In the genomic region with DNA sequence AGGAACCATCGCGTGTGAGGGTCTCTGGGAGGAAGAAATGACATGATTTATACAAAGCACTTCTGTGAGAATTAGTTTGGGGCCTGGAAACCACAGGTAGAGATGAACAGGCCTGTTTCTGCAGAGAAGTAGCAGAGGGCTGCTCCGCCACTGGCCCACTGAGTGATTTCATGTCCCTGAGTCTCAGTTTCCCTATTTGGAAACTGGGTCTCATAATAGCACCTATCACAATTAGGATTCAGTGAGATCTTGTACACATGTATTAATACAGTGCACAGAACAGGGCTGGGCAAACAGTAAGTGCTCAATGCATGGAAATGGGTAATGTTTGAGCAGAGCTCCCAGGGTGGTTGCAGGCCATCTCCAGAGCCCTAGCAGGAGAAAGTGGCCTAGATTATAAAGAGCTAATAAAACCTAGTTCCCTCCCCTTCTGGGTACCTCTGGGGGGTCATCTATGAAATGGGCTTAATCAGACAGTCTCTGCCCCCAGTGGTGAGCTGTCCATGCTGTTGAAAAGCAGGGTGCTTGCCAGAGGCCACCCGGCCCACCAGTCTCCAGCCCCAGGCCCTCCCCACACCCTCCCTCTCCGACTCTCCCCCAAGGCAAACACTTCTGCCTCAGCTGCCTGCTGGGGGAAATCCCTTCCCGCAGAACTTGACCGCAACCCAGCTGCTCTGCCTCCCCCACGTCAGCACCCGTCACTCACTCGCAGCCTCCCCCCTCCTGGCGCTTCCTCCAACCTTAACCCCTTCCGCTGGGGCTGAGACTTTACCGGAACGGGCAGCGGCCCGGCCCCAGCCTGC, we compare ENCODE assay signal across 8 cellular contexts. TPM values are rescaled to one million over a fixed set of nuclear protein-coding genes. Genes with fewer than 3 reads are reported as not detected.
DNase-seq lines count a peak whose midpoint lies in the region; ATAC-seq and TF ChIP-seq lines count a peak whose summit lies in the region.

No MANE protein-coding gene starts in this region.

- H3K27ac Mint-ChIP-seq in activated T-helper 1 cell treated with anti-CD3 and anti-CD28 coated beads, Interleukin-12 subunit alpha, Interleukin-12 subunit beta, Interleukin-2, Interleukin-4 antibody, amounts not matched to agents 30 ng/mL and 10 ng/mL and 1 ng/mL, durations not matched to agents 14 hours and 24 hours and 36 hours: peak overlapping the region; percentile 90

- H3K9me3 ChIP-seq in Panc1 (ENCODE audit: control insufficient read depth, insufficient read depth, low read depth, low read length) (no peaks in the 10 kb centered on the region), neuronal stem cell (replicated peaks in 1 of 2; ENCODE audit: control insufficient read depth in 2 of 2, insufficient read depth in 1 of 2, low read depth in 1 of 2, low read length in 2 of 2) (no peaks in the 10 kb centered on the region)

- WGBS in neuronal stem cell (ENCODE audit: extremely low coverage in 2 of 2, insufficient read length in 2 of 2, insufficient replicate concordance in 1 of 2), 2 donors: no CpG with 5 or more reads among the region's 16 CpGs

- no peaks in the 10 kb centered on the region for H3K27me3 Mint-ChIP-seq in activated T-helper 1 cell treated with anti-CD3 and anti-CD28 coated beads, Interleukin-12 subunit alpha, Interleukin-12 subunit beta, Interleukin-2, Interleukin-4 antibody, amounts not matched to agents 30 ng/mL and 10 ng/mL and 1 ng/mL, durations not matched to agents 14 hours and 24 hours and 36 hours (ENCODE audit: insufficient read depth)

- no peaks in the 10 kb centered on the region for H3K9me3 Mint-ChIP-seq in activated T-helper 1 cell treated with anti-CD3 and anti-CD28 coated beads, Interleukin-12 subunit alpha, Interleukin-12 subunit beta, Interleukin-2, Interleukin-4 antibody, amounts not matched to agents 30 ng/mL and 10 ng/mL and 1 ng/mL, durations not matched to agents 14 hours and 24 hours and 36 hours

- no peak overlapping the region for H3K14ac ChIP-seq in neuronal stem cell (ENCODE audit: low read length)

- no peaks in the 10 kb centered on the region for H3K79me1 ChIP-seq in neuronal stem cell (ENCODE audit: low read depth, low read length)

- POLR2A ChIA-PET in Panc1 (lab: Charles Lee): interaction anchor here (0.7 kb wide), 1 partner anchor 12 kb away, joined by 5 read pairs; no protein-coding TSS in a partner anchor

- no peak overlapping the region for H3K4me2 ChIP-seq in neuronal stem cell (ENCODE audit: insufficient read depth, low read length, poor library complexity, severe bottlenecking)

- peak overlapping the region; percentile 63 for H3K9ac ChIP-seq in neuronal stem cell (ENCODE audit: low read depth, low read length, poor library complexity)

- H3K36me3 ChIP-seq in Panc1 (ENCODE audit: control insufficient read depth, insufficient read depth, low read length) (no peaks in the 10 kb centered on the region; the same call in 1 of the 2 replicates), neuronal stem cell (replicated peaks in 1 of 2; ENCODE audit: control insufficient read depth in 2 of 2, insufficient read depth in 2 of 2, low read length in 2 of 2) (no peaks in the 10 kb centered on the region)

- intact Hi-C loops in Panc1 (cut with micrococcal nuclease; ENCODE audit: unreplicated experiment): no loop called here
- intact Hi-C loops in activated T-helper 1 cell treated with anti-CD3 and anti-CD28 coated beads, Interleukin-12 subunit alpha, Interleukin-12 subunit beta, Interleukin-2, Interleukin-4 antibody, amounts not matched to agents 30 ng/mL and 10 ng/mL and 1 ng/mL, durations not matched to agents 14 hours and 24 hours and 36 hours (cut with micrococcal nuclease): loop anchor here (1.0 to 5.0 kb wide), 5 partner anchors 17 to 249 kb away; a partner anchor contains a TSS

- CTCF ChIA-PET in Panc1 (lab: Charles Lee): interaction anchor here (1.3 kb wide), 1 partner anchor 64 kb away, joined by 4 read pairs; no protein-coding TSS in a partner anchor

- no TSS peak for BruUV-seq in Panc1 (replicated peaks; lab: Mats Ljungman, UMichigan)

- H2BK120ac ChIP-seq in neuronal stem cell (ENCODE audit: low read depth, low read length): no peak overlapping the region

- no peak overlapping the region for H4K91ac ChIP-seq in neuronal stem cell (ENCODE audit: low read depth, low read length, poor library complexity)

- H2AFZ ChIP-seq in neuronal stem cell (ENCODE audit: low read length): peak overlapping the region; percentile 66

- no peak overlapping the region for H2BK15ac ChIP-seq in neuronal stem cell (ENCODE audit: low read length)

- peak overlapping the region; percentile 12 to 72; a peak in 3 of 4 replicates for H3K4me3 ChIP-seq in Panc1 (ENCODE audit: low read depth in 2 of 2, low read length in 2 of 2)
- H3K4me3 ChIP-seq in foreskin fibroblast (ENCODE audit: low read depth in 1 of 2, low read length in 2 of 2): peak overlapping the region; percentile 48 to 55
- H3K4me3 ChIP-seq in neuronal stem cell (ENCODE audit: low read length in 2 of 2): peak overlapping the region; percentile 14 to 37

- in situ Hi-C loops in Panc1 (cut with HindIII; ENCODE audit: low pct_unique_long_range_greater_than_20kb, low sequenced_read_pairs): no loop called here

- H2AK5ac ChIP-seq in neuronal stem cell (ENCODE audit: low read depth, low read length): no peak overlapping the region

- H3K4me3 Mint-ChIP-seq in activated T-helper 1 cell treated with anti-CD3 and anti-CD28 coated beads, Interleukin-12 subunit alpha, Interleukin-12 subunit beta, Interleukin-2, Interleukin-4 antibody, amounts not matched to agents 30 ng/mL and 10 ng/mL and 1 ng/mL, durations not matched to agents 14 hours and 24 hours and 36 hours: peak overlapping the region; percentile 88

- H3K4me1 ChIP-seq in Panc1 (ENCODE audit: control insufficient read depth, insufficient read depth, low read length): peaks cover 48% of the 10 kb centered on the region
- peaks cover 12 to 33% of the 10 kb centered on the region in 2 donors for H3K4me1 ChIP-seq in neuronal stem cell (ENCODE audit: control insufficient read depth in 2 of 2, insufficient read depth in 1 of 2, low read depth in 1 of 2, low read length in 2 of 2)

- no peak for TF ChIP-seq CTCF in Panc1 (IDR thresholded peaks at IDR 0.05)
- no peak for TF ChIP-seq CTCF in foreskin fibroblast (IDR thresholded peaks at IDR 0.05; ENCODE audit: low read depth, low read length)

- no peaks in the 10 kb centered on the region for H3K27me3 ChIP-seq in Panc1 (ENCODE audit: control insufficient read depth, insufficient read depth, low read length)
- peaks cover 0 to 85% (median 30%) of the 10 kb centered on the region in 3 experiments for H3K27me3 ChIP-seq in neuronal stem cell (ENCODE audit: control insufficient read depth in 3 of 3, insufficient read depth in 3 of 3, low read depth in 1 of 3, low read length in 3 of 3)

- no peak overlapping the region for H2BK12ac ChIP-seq in neuronal stem cell (ENCODE audit: low read length)

- H3K18ac ChIP-seq in neuronal stem cell (ENCODE audit: low read length): peak overlapping the region; percentile 59

- peaks cover 60% of the 10 kb centered on the region for H3K4me1 Mint-ChIP-seq in activated T-helper 1 cell treated with anti-CD3 and anti-CD28 coated beads, Interleukin-12 subunit alpha, Interleukin-12 subunit beta, Interleukin-2, Interleukin-4 antibody, amounts not matched to agents 30 ng/mL and 10 ng/mL and 1 ng/mL, durations not matched to agents 14 hours and 24 hours and 36 hours (ENCODE audit: low read depth)

- peak; percentile 95 for DNase-seq in CD1c-positive myeloid dendritic cell (ENCODE audit: extremely low spot score)
- peak; percentile 54 for DNase-seq in Panc1 (ENCODE audit: low read depth, low spot score)
- DNase-seq in activated T-helper 1 cell treated with anti-CD3 and anti-CD28 coated beads, Interleukin-12 subunit alpha, Interleukin-12 subunit beta, Interleukin-2, Interleukin-4 antibody, amounts not matched to agents 30 ng/mL and 10 ng/mL and 1 ng/mL, durations not matched to agents 14 hours and 24 hours and 36 hours (ENCODE audit: low spot score): peak; percentile 95
- DNase-seq in foreskin fibroblast: peak; percentile 96
- no peak for DNase-seq in neuronal stem cell (ENCODE audit: low spot score)
- DNase-seq in stromal cell of bone marrow (ENCODE audit: low read depth): peak; percentile 92

- peak overlapping the region; percentile 75 for H3K27ac ChIP-seq in Panc1 (ENCODE audit: low read length)
- H3K27ac ChIP-seq in neuronal stem cell (replicated peaks; ENCODE audit: low read length): no peak overlapping the region

- H3K23ac ChIP-seq in neuronal stem cell (ENCODE audit: low read depth, low read length, poor library complexity): peak overlapping the region; percentile 90

- ATAC-seq in GM19372 (IDR thresholded peaks at IDR 0.05; ENCODE audit: low read depth, unreplicated experiment) (peak; percentile 71), HG03469 (IDR thresholded peaks at IDR 0.05; ENCODE audit: unreplicated experiment) (peak; percentile 41), Panc1 (peak; percentile 72)

- no peak overlapping the region for H3K4ac ChIP-seq in neuronal stem cell (ENCODE audit: low read length)

- peaks cover 53% of the 10 kb centered on the region for H3K36me3 Mint-ChIP-seq in activated T-helper 1 cell treated with anti-CD3 and anti-CD28 coated beads, Interleukin-12 subunit alpha, Interleukin-12 subunit beta, Interleukin-2, Interleukin-4 antibody, amounts not matched to agents 30 ng/mL and 10 ng/mL and 1 ng/mL, durations not matched to agents 14 hours and 24 hours and 36 hours (ENCODE audit: low read depth)

- no peak overlapping the region for H2BK5ac ChIP-seq in neuronal stem cell (ENCODE audit: low read length)

- H4K8ac ChIP-seq in neuronal stem cell (ENCODE audit: low read depth, low read length): no peak overlapping the region

RNA-seq across cellular contexts. Expression of a gene that starts 4.5 kb away (rescaled TPM):
- 48.5 TPM for total RNA-seq in Panc1 (2021; ENCODE audit: unreplicated experiment)
- polyA plus RNA-seq in Panc1 (2012; ENCODE audit: insufficient read length): 80.9 TPM
- total RNA-seq in activated T-helper 1 cell treated with anti-CD3 and anti-CD28 coated beads, Interleukin-12 subunit alpha, Interleukin-12 subunit beta, Interleukin-2, Interleukin-4 antibody, amounts not matched to agents 30 ng/mL and 10 ng/mL and 1 ng/mL, durations not matched to agents 14 hours and 24 hours and 36 hours: 67.2 and 74.6 TPM in 2 replicates
- 1.8 TPM for polyA plus RNA-seq in neuronal stem cell (2013, experiment 1 of 2)
- 1.5 TPM for polyA plus RNA-seq in neuronal stem cell (2013, experiment 2 of 2)

RNA-seq across cellular contexts. Expression of a gene that starts 24.7 kb away (rescaled TPM):
- total RNA-seq in Panc1 (2021; ENCODE audit: unreplicated experiment): 0.80 TPM
- 2.3 TPM for polyA plus RNA-seq in Panc1 (2012; ENCODE audit: insufficient read length)
- not detected in 2 replicates for total RNA-seq in activated T-helper 1 cell treated with anti-CD3 and anti-CD28 coated beads, Interleukin-12 subunit alpha, Interleukin-12 subunit beta, Interleukin-2, Interleukin-4 antibody, amounts not matched to agents 30 ng/mL and 10 ng/mL and 1 ng/mL, durations not matched to agents 14 hours and 24 hours and 36 hours
- polyA plus RNA-seq in neuronal stem cell (2013, experiment 1 of 2): 0.42 TPM
- polyA plus RNA-seq in neuronal stem cell (2013, experiment 2 of 2): 0.43 TPM

RNA-seq across cellular contexts. Expression of a gene that starts 54.1 kb away (rescaled TPM):
- total RNA-seq in Panc1 (2021; ENCODE audit: unreplicated experiment): not detected
- not detected for polyA plus RNA-seq in Panc1 (2012; ENCODE audit: insufficient read length)
- not detected in 2 replicates for total RNA-seq in activated T-helper 1 cell treated with anti-CD3 and anti-CD28 coated beads, Interleukin-12 subunit alpha, Interleukin-12 subunit beta, Interleukin-2, Interleukin-4 antibody, amounts not matched to agents 30 ng/mL and 10 ng/mL and 1 ng/mL, durations not matched to agents 14 hours and 24 hours and 36 hours
- polyA plus RNA-seq in neuronal stem cell (2013, experiment 1 of 2): not detected
- not detected for polyA plus RNA-seq in neuronal stem cell (2013, experiment 2 of 2)

RNA-seq across cellular contexts. Expression of a gene that starts 55.9 kb away (rescaled TPM):
- 21.5 TPM for total RNA-seq in Panc1 (2021; ENCODE audit: unreplicated experiment)
- 85.2 TPM for polyA plus RNA-seq in Panc1 (2012; ENCODE audit: insufficient read length)
- not detected in 2 replicates for total RNA-seq in activated T-helper 1 cell treated with anti-CD3 and anti-CD28 coated beads, Interleukin-12 subunit alpha, Interleukin-12 subunit beta, Interleukin-2, Interleukin-4 antibody, amounts not matched to agents 30 ng/mL and 10 ng/mL and 1 ng/mL, durations not matched to agents 14 hours and 24 hours and 36 hours
- 28.4 TPM for polyA plus RNA-seq in neuronal stem cell (2013, experiment 1 of 2)
- 27.8 TPM for polyA plus RNA-seq in neuronal stem cell (2013, experiment 2 of 2)
